Comparison of ENCODE assay signal across 8 cellular contexts in the genomic region with DNA sequence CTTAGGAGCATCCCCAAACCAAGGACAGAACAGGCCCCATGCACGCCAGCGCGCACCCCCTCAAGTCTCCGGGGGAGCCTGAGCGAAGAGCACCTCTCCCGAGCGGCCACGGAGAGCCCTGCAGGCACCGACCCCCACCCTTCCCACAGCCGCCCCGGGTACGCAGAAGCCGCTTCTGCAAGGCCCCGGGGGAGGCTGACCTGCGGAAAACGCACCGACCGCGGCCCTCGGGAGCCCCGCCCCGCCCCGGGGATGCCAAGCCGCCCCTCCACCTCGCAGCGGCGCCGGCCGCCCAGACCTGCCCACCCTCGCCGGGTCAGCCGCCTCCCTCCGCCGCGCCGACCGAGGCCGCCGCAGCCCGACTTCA. TPM values are rescaled to one million over a fixed set of nuclear protein-coding genes. Genes with fewer than 3 reads are reported as not detected.
DNase-seq lines count a peak whose midpoint lies in the region; ATAC-seq and TF ChIP-seq lines count a peak whose summit lies in the region.

No MANE protein-coding gene starts in this region.

- TF ChIP-seq EP300 in transverse colon (IDR thresholded peaks at IDR 0.05; ENCODE audit: low read depth), result no peak

- intact Hi-C loops in adrenal gland (cut with DNase I), result no loop called here
- intact Hi-C loops in lower leg skin (cut with DNase I; ENCODE audit: low total_unique reads), result loop anchor here (10.0 kb wide), 1 partner anchor 60 kb away; a partner anchor contains a TSS
- intact Hi-C loops in transverse colon (cut with DNase I; ENCODE audit: low total_unique reads), result loop anchor here (10.0 kb wide), 1 partner anchor 60 kb away; a partner anchor contains a TSS

- in situ Hi-C loops in transverse colon (cut with MboI; ENCODE audit: low pct_ligation_motif_present in 1 of 4, low pct_unique_long_range_greater_than_20kb in 1 of 4, low sequenced_read_pairs in 3 of 4), result no loop called here

- H3K4me1 ChIP-seq in adrenal gland (replicated peaks in 1 of 2) (peaks cover 12 to 27% of the 10 kb centered on the region in 2 donors), transverse colon (peaks cover 6 to 16% (median 11%) of the 10 kb centered on the region in 4 donors)

- H3K27ac ChIP-seq in adrenal gland, result peak overlapping the region in 4 of 5 donors; percentile 51 to 95 (median 70)
- peak overlapping the region; percentile 86 to 92 (median 90) for H3K27ac ChIP-seq in transverse colon

- no peaks in the 10 kb centered on the region for H3K27me3 ChIP-seq in adrenal gland
- H3K27me3 ChIP-seq in transverse colon, result no peaks in the 10 kb centered on the region

- WGBS in adrenal gland, 4 donors, result 0% methylated on average over 2 to 40 of the region's 40 CpGs
- WGBS in lower leg skin, 2 donors, result 0 to 5% methylated on average over 9 to 12 of the region's 40 CpGs
- WGBS in transverse colon (ENCODE audit: low coverage in 1 of 2), 2 donors, result 0% methylated on average over 8 of the region's 40 CpGs; no CpG with 5 or more reads in 1 of the 2 donors

- H3K4me3 ChIP-seq in adrenal gland (peak overlapping the region; percentile 35 to 95 (median 46)), lower leg skin (ENCODE audit: low read depth, poor library complexity, severe bottlenecking) (peak overlapping the region; percentile 85), transverse colon (peak overlapping the region; percentile 65 to 90 (median 77))

- peak; percentile 53 for DNase-seq in NOMO-1 treated with DMSO at 0.1 percent for 48 hours (lab: John Stamatoyannopoulos, UW; ENCODE audit: unreplicated experiment)
- no peak for DNase-seq in NOMO-1 treated with dmso at 0.1 percent for 144 hours (lab: John Stamatoyannopoulos, UW; ENCODE audit: unreplicated experiment)
- no peak for DNase-seq in adrenal gland
- DNase-seq in lower leg skin (ENCODE audit: low spot score in 2 of 2), result no peak
- DNase-seq in transverse colon, result no peak
- DNase-seq in amniotic stem cell (lab: John Stamatoyannopoulos, UW), result no peak

- TF ChIP-seq POLR2A in adrenal gland (IDR thresholded peaks at IDR 0.05), result peak in 1 of 2 donors; percentile 36
- TF ChIP-seq POLR2A in lower leg skin (IDR thresholded peaks at IDR 0.05), result no peak
- no peak for TF ChIP-seq POLR2A in transverse colon (IDR thresholded peaks at IDR 0.05)

- H3K36me3 ChIP-seq in adrenal gland (replicated peaks in 1 of 2), result no peaks in the 10 kb centered on the region
- no peaks in the 10 kb centered on the region for H3K36me3 ChIP-seq in transverse colon

- no peaks in the 10 kb centered on the region for H3K9me3 ChIP-seq in adrenal gland (replicated peaks in 1 of 3)
- H3K9me3 ChIP-seq in transverse colon, result no peaks in the 10 kb centered on the region

- TF ChIP-seq CTCF in adrenal gland (IDR thresholded peaks at IDR 0.05) (no peak), lower leg skin (IDR thresholded peaks at IDR 0.05) (no peak), transverse colon (IDR thresholded peaks at IDR 0.05) (no peak)

- ATAC-seq in HG03354 (IDR thresholded peaks at IDR 0.05; ENCODE audit: poor library complexity, severe bottlenecking, unreplicated experiment), result peak; percentile 51
- ATAC-seq in HG03108 (IDR thresholded peaks at IDR 0.05; ENCODE audit: unreplicated experiment), result no peak

RNA-seq across cellular contexts. Expression of a gene that starts 0.4 kb away (rescaled TPM):
- 10 to 100 TPM; 12.1 to 29.4 (median 22.2) TPM for total RNA-seq in adrenal gland
- 10 to 100 TPM; 26.5 to 40.4 (median 32.9) TPM for polyA plus RNA-seq in adrenal gland
- total RNA-seq in lower leg skin, result 10 to 100 TPM; 12.1 to 29.0 (median 16.2) TPM
- 100 to 1,000 TPM in 1 of 4 donors, 10 to 100 TPM in 3; 24.7 to 322 (median 42.5) TPM for total RNA-seq in transverse colon

RNA-seq across cellular contexts. Expression of a gene that starts 58.7 kb away (rescaled TPM):
- total RNA-seq in adrenal gland, result 10 to 100 TPM; 31.4 to 64.6 (median 38.9) TPM
- 10 to 100 TPM in 1 of 3 donors, 1 to 10 TPM in 2; 5.0 to 42.5 (median 8.2) TPM for polyA plus RNA-seq in adrenal gland
- 10 to 100 TPM; 17.0 to 29.2 (median 21.3) TPM for total RNA-seq in lower leg skin
- total RNA-seq in transverse colon, result 10 to 100 TPM; 35.2 to 73.9 (median 62.6) TPM

Comparison
In these comparisons a context has a peak if more than half of its experiments do, and no peak if none do; other contexts are left out.
1. intact Hi-C loops: an anchor here in lower leg skin (10.0 kb wide) and transverse colon (10.0 kb wide); none called in adrenal gland.